1 cellular context compared by ENCODE assay signal in genomic region chr16:50683689-50684374, GRCh38.
A peak's percentile ranks its signal among the peaks of the same experiment; 100 is the strongest.
TF ChIP-seq lines count a peak whose summit lies in the region.

No MANE protein-coding gene starts in this region.

TF ChIP-seq in GM12878, 131 proteins besides CTCF, POLR2A, EP300 and RAD21 (continued from another document):
- TF ChIP-seq BCLAF1 (IDR thresholded peaks at IDR 0.05) (no peak), ESRRA (IDR thresholded peaks at IDR 0.05; ENCODE audit: low read length) (no peak), ZNF24 (IDR thresholded peaks at IDR 0.05) (0 out of 2 replicates have a peak, but pooled peaks have one; percentile 8), ZZZ3 (IDR thresholded peaks at IDR 0.05; ENCODE audit: control insufficient read depth, insufficient read length, low read depth) (no peak), TCF7 (IDR thresholded peaks at IDR 0.05; ENCODE audit: borderline replicate concordance) (no peak), NBN (IDR thresholded peaks at IDR 0.05) (peak; percentile 85), CEBPB (IDR thresholded peaks at IDR 0.05; ENCODE audit: borderline replicate concordance in 1 of 2, low read depth in 2 of 2, low read length in 2 of 2) (peak in 1 of 2 experiments; percentile 48; a peak in 1 of 4 replicates), SUPT20H (IDR thresholded peaks at IDR 0.05; ENCODE audit: borderline replicate concordance, control insufficient read depth, low read depth, low read length) (no peak), ATF2 (IDR thresholded peaks at IDR 0.05; ENCODE audit: low read length) (peak; percentile 48; the same call in 1 of the 2 replicates), BHLHE40 (IDR thresholded peaks at IDR 0.05; ENCODE audit: borderline replicate concordance in 1 of 2, low read depth in 2 of 2, low read length in 1 of 2) (peak; percentile 55 to 71), SRF (IDR thresholded peaks at IDR 0.05; ENCODE audit: low read depth in 2 of 2, low read length in 2 of 2) (peak in 1 of 2 experiments; percentile 63; a peak in 2 of 4 replicates), EZH2 (IDR thresholded peaks at IDR 0.05; ENCODE audit: borderline replicate concordance, control insufficient read depth, low read depth, low read length) (no peak), HDGF (IDR thresholded peaks at IDR 0.05) (peak; percentile 82; the same call in 1 of the 2 replicates), YY1 (IDR thresholded peaks at IDR 0.05; ENCODE audit: low read depth, low read length) (peak; percentile 64; the same call in 1 of the 2 replicates), LARP7 (IDR thresholded peaks at IDR 0.05) (0 out of 2 replicates have a peak, but pooled peaks have one; percentile 23), NR2C2 (IDR thresholded peaks at IDR 0.05; ENCODE audit: borderline replicate concordance, control insufficient read depth, insufficient read length, low read depth) (no peak), CHD1 (IDR thresholded peaks at IDR 0.05; ENCODE audit: low read depth, low read length) (no peak), PAX5 (IDR thresholded peaks at IDR 0.05; ENCODE audit: borderline replicate concordance, low read depth, low read length) (peak; percentile 95), ZBED1 (IDR thresholded peaks at IDR 0.05; ENCODE audit: borderline replicate concordance) (peak; percentile 52; the same call in 1 of the 2 replicates), ZBTB11 (CRISPR knock-in tag; IDR thresholded peaks at IDR 0.05) (no peak), ZNF384 (IDR thresholded peaks at IDR 0.05; ENCODE audit: borderline replicate concordance, low read depth, low read length) (no peak), CREM (IDR thresholded peaks at IDR 0.05; ENCODE audit: low read depth) (peak; percentile 82), TCF3 (IDR thresholded peaks at IDR 0.05; ENCODE audit: borderline replicate concordance, insufficient read depth, low read depth, low read length) (peak; percentile 89; the same call in 1 of the 2 replicates), MXI1 (IDR thresholded peaks at IDR 0.05; ENCODE audit: low read depth, low read length) (peak; percentile 65), MYC (IDR thresholded peaks at IDR 0.05; ENCODE audit: insufficient read depth, insufficient read length, insufficient replicate concordance, low read length, severe bottlenecking) (no peak), RAD51 (IDR thresholded peaks at IDR 0.05) (no peak; the same call in 1 of the 2 replicates)
